ENCODE assay signal across 18 cellular contexts in the genomic region with DNA sequence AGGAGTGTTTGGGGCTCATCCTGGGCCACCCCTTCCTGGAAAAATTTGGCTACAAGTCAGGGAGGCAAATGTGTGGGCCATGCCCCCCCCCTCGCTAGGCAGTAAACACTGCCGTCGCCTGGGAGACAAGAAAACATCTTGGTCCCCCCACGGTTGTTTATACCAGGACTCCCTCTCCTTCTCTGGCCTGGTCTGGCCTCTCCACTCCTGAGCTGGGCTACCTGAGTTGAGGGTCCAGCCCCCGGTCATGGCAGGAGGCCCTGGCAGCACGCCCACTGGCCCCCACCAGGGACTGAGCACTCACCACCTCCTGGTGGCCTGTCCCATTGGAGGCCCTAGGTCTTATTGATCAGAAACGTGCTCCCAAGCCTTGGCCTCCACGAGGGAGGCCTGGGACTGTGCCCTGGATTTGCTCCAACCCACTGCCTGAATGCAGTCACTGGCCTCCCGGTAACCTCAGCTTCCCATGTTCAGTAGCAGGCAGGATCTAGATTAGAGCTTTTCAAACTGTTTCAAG. TPM values are rescaled to one million over a fixed set of nuclear protein-coding genes. Genes with fewer than 3 reads are reported as not detected.
DNase-seq lines count a peak whose midpoint lies in the region; ATAC-seq and TF ChIP-seq lines count a peak whose summit lies in the region.
"Had no signal": no experiment of that assay in that cellular context is flagged by ENCODE, and none has a peak within 500 bp of the region (broad histone marks: within the 10 kb centered on the region; RNA-seq: fewer than 3 reads in every experiment).

No MANE protein-coding gene starts in this region.

- no peak overlapping the region for H3K27ac Mint-ChIP-seq in WTC11
- H3K27ac Mint-ChIP-seq: activated T-helper 1 cell treated with anti-CD3 and anti-CD28 coated beads, Interleukin-12 subunit alpha, Interleukin-12 subunit beta, Interleukin-2, Interleukin-4 antibody, amounts not matched to agents 30 ng/mL and 10 ng/mL and 1 ng/mL, durations not matched to agents 14 hours and 24 hours and 36 hours; effector memory CD8-positive, alpha-beta T cell; natural killer cell treated with Interleukin-12 subunit alpha and Interleukin-12 subunit beta and Interleukin-15 and Interleukin-18, amount 100 ng/mL, for 72 hours had no signal

- POLR2A ChIA-PET in WTC11 (lab: Charles Lee), result no interaction called here

- H3K9me3 Mint-ChIP-seq in WTC11, result no peaks in the 10 kb centered on the region
- H3K9me3 Mint-ChIP-seq: activated T-helper 1 cell treated with anti-CD3 and anti-CD28 coated beads, Interleukin-12 subunit alpha, Interleukin-12 subunit beta, Interleukin-2, Interleukin-4 antibody, amounts not matched to agents 30 ng/mL and 10 ng/mL and 1 ng/mL, durations not matched to agents 14 hours and 24 hours and 36 hours; effector memory CD8-positive, alpha-beta T cell; natural killer cell treated with Interleukin-12 subunit alpha and Interleukin-12 subunit beta and Interleukin-15 and Interleukin-18, amount 100 ng/mL, for 72 hours had no signal

- peaks cover 48% of the 10 kb centered on the region for H3K4me1 Mint-ChIP-seq in WTC11

- H3K27ac ChIP-seq in GM23248, result no peak overlapping the region
- H3K27ac ChIP-seq in ovary, result peak overlapping the region in 1 of 2 donors; percentile 50
- H3K27ac ChIP-seq in coronary artery, result peak overlapping the region in 1 of 2 donors; percentile 80

- H3K27me3 Mint-ChIP-seq in WTC11 (ENCODE audit: low read depth), result peaks cover 15% of the 10 kb centered on the region
- H3K27me3 Mint-ChIP-seq: effector memory CD8-positive, alpha-beta T cell; natural killer cell treated with Interleukin-12 subunit alpha and Interleukin-12 subunit beta and Interleukin-15 and Interleukin-18, amount 100 ng/mL, for 72 hours had no signal

- H3K36me3 Mint-ChIP-seq in WTC11, result no peaks in the 10 kb centered on the region
- H3K36me3 Mint-ChIP-seq: natural killer cell treated with Interleukin-12 subunit alpha and Interleukin-12 subunit beta and Interleukin-15 and Interleukin-18, amount 100 ng/mL, for 72 hours had no signal

- no peak overlapping the region for H3K4me2 ChIP-seq in GM23248 (ENCODE audit: unreplicated experiment)

- no peaks in the 10 kb centered on the region for H3K9me2 ChIP-seq in GM23248 (ENCODE audit: insufficient read depth)

- H3K27me3 ChIP-seq in GM23248 (replicated peaks; ENCODE audit: insufficient read depth) (0 out of 2 replicates have a peak, but pooled peaks cover 10% of the 10 kb centered on the region), ovary (no peaks in the 10 kb centered on the region)
- H3K27me3 ChIP-seq: heart left ventricle, Peyer's patch had no signal

- WGBS in GM23248 (ENCODE audit: low coverage in 1 of 2, low lambda C conversion rate in 2 of 2, missing lambda C conversion rate in 2 of 2), 2 experiments, result 37 to 39% methylated on average over 6 to 9 of the region's 9 CpGs
- 10 to 31% (median 22%) methylated on average over 9 of the region's 9 CpGs for WGBS in ovary, 3 donors

- intact Hi-C loops in left cardiac atrium (cut with DNase I), result no loop called here
- intact Hi-C loops in ovary (cut with DNase I), result no loop called here

- no peaks in the 10 kb centered on the region for H3K79me2 ChIP-seq in GM23248 (ENCODE audit: insufficient read depth)

- peak; percentile 60 for DNase-seq in GM23248
- DNase-seq in astrocyte of the cerebellum (ENCODE audit: low read depth), result peak; percentile 43
- peak; percentile 59 for DNase-seq in left cardiac atrium
- peak; percentile 63 to 77 (median 67) for DNase-seq in ovary
- no peak for DNase-seq in coronary artery (ENCODE audit: low spot score)
- no peak for DNase-seq in WTC11 (ENCODE audit: low spot score)
- no peak for DNase-seq in dermis blood vessel endothelial cell
- DNase-seq: activated CD4-positive, alpha-beta T cell treated with anti-CD3 and anti-CD28 coated beads, Interleukin-2, amount 50 U/mL, for 1 hour; effector memory CD8-positive, alpha-beta T cell; kidney glomerular epithelial cell; NCI-H2081; NCI-H69; Peyer's patch had no signal

- H4K20me1 ChIP-seq in GM23248 (ENCODE audit: insufficient read depth), result no peaks in the 10 kb centered on the region

- no peak overlapping the region for H3K4me3 Mint-ChIP-seq in WTC11
- H3K4me3 Mint-ChIP-seq: activated T-helper 1 cell treated with anti-CD3 and anti-CD28 coated beads, Interleukin-12 subunit alpha, Interleukin-12 subunit beta, Interleukin-2, Interleukin-4 antibody, amounts not matched to agents 30 ng/mL and 10 ng/mL and 1 ng/mL, durations not matched to agents 14 hours and 24 hours and 36 hours; effector memory CD8-positive, alpha-beta T cell; natural killer cell treated with Interleukin-12 subunit alpha and Interleukin-12 subunit beta and Interleukin-15 and Interleukin-18, amount 100 ng/mL, for 72 hours had no signal

- TF ChIP-seq CTCF in astrocyte of the cerebellum (IDR thresholded peaks at IDR 0.05; ENCODE audit: low read depth, low read length, missing control alignments) (no peak), ovary (IDR thresholded peaks at IDR 0.05) (no peak), coronary artery (IDR thresholded peaks at IDR 0.05) (no peak), WTC11 (IDR thresholded peaks at IDR 0.05) (no peak)

- no peak for TF ChIP-seq EP300 in ovary (IDR thresholded peaks at IDR 0.05)

- no peaks in the 10 kb centered on the region for H3K36me3 ChIP-seq in GM23248 (ENCODE audit: low read depth)
- H3K36me3 ChIP-seq in ovary, result no peaks in the 10 kb centered on the region
- H3K36me3 ChIP-seq: heart left ventricle, Peyer's patch had no signal

- H3K4me3 ChIP-seq in GM23248 (no peak overlapping the region), astrocyte of the cerebellum (ENCODE audit: low read depth, low read length) (no peak overlapping the region), ovary (no peak overlapping the region), coronary artery (no peak overlapping the region)
- H3K4me3 ChIP-seq: heart left ventricle, Peyer's patch had no signal

- in situ Hi-C loops in GM23248 (cut with MboI) (no loop called here), astrocyte of the cerebellum (cut with HindIII; ENCODE audit: low sequenced_read_pairs) (no loop called here)

- 0 out of 2 replicates have a peak, but pooled peaks cover 14% of the 10 kb centered on the region for H3F3A ChIP-seq in GM23248 (ENCODE audit: insufficient read depth)

- CTCF ChIA-PET in WTC11 (lab: Charles Lee), result interaction anchor here (1.2 to 1.8 kb wide), 3 partner anchors 17 to 26 kb away, joined by 3 to 7 read pairs (median 4); no protein-coding TSS in a partner anchor

- no peaks in the 10 kb centered on the region for H3K9me3 ChIP-seq in GM23248 (ENCODE audit: low read depth)
- H3K9me3 ChIP-seq in ovary, result no peaks in the 10 kb centered on the region
- H3K9me3 ChIP-seq: heart left ventricle, Peyer's patch had no signal

- H3K4me1 ChIP-seq in GM23248 (ENCODE audit: insufficient read depth), result 0 out of 2 replicates have a peak, but pooled peaks cover 5% of the 10 kb centered on the region
- peaks cover 16% of the 10 kb centered on the region for H3K4me1 ChIP-seq in ovary (ENCODE audit: insufficient read depth)

- H3K9ac ChIP-seq in GM23248, result no peak overlapping the region

- ATAC-seq in left cardiac atrium (no peak), WTC11 (no peak), GM18867 (IDR thresholded peaks at IDR 0.05; ENCODE audit: unreplicated experiment) (no peak)
- ATAC-seq: effector memory CD8-positive, alpha-beta T cell; natural killer cell treated with Interleukin-12 subunit alpha and Interleukin-12 subunit beta and Interleukin-15 and Interleukin-18, amount 100 ng/mL, for 72 hours had no signal

- H2AFZ ChIP-seq in GM23248, result no peak overlapping the region

- TF ChIP-seq POLR2A in ovary (IDR thresholded peaks at IDR 0.05), result no peak

TF ChIP-seq in WTC11, 78 proteins besides CTCF, POLR2A, EP300 and RAD21 (continues in another document):
- no peak for TF ChIP-seq ZNF263 (CRISPR knock-in tag; IDR thresholded peaks at IDR 0.05; ENCODE audit: low read depth)
- no peak for TF ChIP-seq SMAD3 (CRISPR knock-in tag; IDR thresholded peaks at IDR 0.05; ENCODE audit: borderline replicate concordance)
- TF ChIP-seq FOXP1 (CRISPR knock-in tag; IDR thresholded peaks at IDR 0.05; ENCODE audit: borderline replicate concordance), result no peak
- TF ChIP-seq, protein P1, sequence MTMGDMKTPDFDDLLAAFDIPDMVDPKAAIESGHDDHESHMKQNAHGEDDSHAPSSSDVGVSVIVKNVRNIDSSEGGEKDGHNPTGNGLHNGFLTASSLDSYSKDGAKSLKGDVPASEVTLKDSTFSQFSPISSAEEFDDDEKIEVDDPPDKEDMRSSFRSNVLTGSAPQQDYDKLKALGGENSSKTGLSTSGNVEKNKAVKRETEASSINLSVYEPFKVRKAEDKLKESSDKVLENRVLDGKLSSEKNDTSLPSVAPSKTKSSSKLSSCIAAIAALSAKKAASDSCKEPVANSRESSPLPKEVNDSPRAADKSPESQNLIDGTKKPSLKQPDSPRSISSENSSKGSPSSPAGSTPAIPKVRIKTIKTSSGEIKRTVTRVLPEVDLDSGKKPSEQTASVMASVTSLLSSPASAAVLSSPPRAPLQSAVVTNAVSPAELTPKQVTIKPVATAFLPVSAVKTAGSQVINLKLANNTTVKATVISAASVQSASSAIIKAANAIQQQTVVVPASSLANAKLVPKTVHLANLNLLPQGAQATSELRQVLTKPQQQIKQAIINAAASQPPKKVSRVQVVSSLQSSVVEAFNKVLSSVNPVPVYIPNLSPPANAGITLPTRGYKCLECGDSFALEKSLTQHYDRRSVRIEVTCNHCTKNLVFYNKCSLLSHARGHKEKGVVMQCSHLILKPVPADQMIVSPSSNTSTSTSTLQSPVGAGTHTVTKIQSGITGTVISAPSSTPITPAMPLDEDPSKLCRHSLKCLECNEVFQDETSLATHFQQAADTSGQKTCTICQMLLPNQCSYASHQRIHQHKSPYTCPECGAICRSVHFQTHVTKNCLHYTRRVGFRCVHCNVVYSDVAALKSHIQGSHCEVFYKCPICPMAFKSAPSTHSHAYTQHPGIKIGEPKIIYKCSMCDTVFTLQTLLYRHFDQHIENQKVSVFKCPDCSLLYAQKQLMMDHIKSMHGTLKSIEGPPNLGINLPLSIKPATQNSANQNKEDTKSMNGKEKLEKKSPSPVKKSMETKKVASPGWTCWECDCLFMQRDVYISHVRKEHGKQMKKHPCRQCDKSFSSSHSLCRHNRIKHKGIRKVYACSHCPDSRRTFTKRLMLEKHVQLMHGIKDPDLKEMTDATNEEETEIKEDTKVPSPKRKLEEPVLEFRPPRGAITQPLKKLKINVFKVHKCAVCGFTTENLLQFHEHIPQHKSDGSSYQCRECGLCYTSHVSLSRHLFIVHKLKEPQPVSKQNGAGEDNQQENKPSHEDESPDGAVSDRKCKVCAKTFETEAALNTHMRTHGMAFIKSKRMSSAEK (CRISPR knock-in tag; IDR thresholded peaks at IDR 0.05; ENCODE audit: borderline replicate concordance), result no peak

RNA-seq across cellular contexts. Expression of a gene that starts 15.8 kb away (rescaled TPM):
- not detected in 2 replicates for total RNA-seq in GM23248 (2014; rRNA removed; shearing (Covaris generic))
- polyA plus RNA-seq in GM23248 (2016; fragmentation: Nextera tagmentation; extraction: Ambion mirVana) (not detected in 2 replicates), ovary (1 to 10 TPM in 1 of 2 donors, under 1 TPM in 1; 0.73 to 1.1 TPM)
- total RNA-seq in left cardiac atrium (1 to 10 TPM; 1.3 to 1.4 TPM), ovary (1 to 10 TPM in 2 of 7 donors, under 1 TPM in 5; 0.36 to 3.1 (median 0.84) TPM), WTC11 (2021) (3.3 to 4.0 TPM (median 3.6 TPM) in 3 replicates), dermis blood vessel endothelial cell (not detected in 2 replicates)
- polyA plus RNA-seq: AG04450 had no signal

Comparison
In these comparisons a context has a peak if more than half of its experiments do, and no peak if none do; other contexts are left out.
1. DNase-seq: peak in GM23248 (single experiment), astrocyte of the cerebellum (single experiment), left cardiac atrium (single experiment) and ovary (5 of 5); none in coronary artery (single experiment), WTC11 (single experiment) and dermis blood vessel endothelial cell (single experiment).